ENCODE assay signal across 10 cellular contexts in the genomic region with DNA sequence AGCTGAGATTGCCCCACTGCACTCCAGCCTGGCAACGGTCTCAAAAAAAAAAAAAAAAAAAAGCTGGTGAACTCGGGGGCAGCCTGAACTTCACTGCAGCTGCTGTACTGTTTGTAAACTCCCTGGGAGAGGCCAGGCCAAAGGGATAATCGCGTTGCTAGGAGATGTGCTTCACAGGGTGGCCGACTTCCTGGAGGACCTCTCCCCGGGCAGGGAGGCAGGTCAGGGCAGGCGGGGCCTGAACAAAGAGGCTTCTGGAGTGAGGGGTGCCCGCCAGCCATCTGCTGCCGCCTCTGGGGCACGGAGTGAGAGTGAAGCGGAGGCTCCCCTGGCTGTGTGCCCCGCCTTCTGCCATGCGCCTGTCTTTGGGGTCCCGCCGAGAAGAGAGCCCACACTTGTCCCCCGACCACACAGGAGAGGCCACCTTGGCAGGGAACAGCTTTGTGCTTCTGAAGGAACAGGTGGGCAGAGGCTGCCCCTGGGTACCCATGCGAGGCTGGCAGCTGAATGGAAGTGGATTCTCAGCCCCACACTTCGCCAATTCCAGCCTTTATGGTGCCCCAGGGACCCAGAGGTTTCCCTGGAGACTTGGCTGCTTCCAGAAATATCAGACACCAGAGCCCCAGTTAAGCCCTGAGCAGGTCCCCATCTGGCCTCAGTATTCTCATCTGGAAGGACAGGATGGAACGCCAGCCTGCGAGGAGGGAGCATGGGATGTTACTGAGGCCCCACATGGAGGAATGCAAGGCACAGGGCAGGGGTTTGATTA. TPM values are rescaled to one million over a fixed set of nuclear protein-coding genes. Genes with fewer than 3 reads are reported as not detected.
A peak's percentile ranks its signal among the peaks of the same experiment; 100 is the strongest.
DNase-seq lines count a peak whose midpoint lies in the region; ATAC-seq, FAIRE-seq and TF ChIP-seq lines count a peak whose summit lies in the region.
"Had no signal": no experiment of that assay in that cellular context is flagged by ENCODE, and none has a peak within 500 bp of the region (broad histone marks: within the 10 kb centered on the region; RNA-seq: fewer than 3 reads in every experiment).

No MANE protein-coding gene starts in this region.

- no peak overlapping the region for H2BK20ac ChIP-seq in H1 (ENCODE audit: low read length)

- H3K27me3 Mint-ChIP-seq in neural crest cell (ENCODE audit: low read depth): no peaks in the 10 kb centered on the region
- no peaks in the 10 kb centered on the region for H3K27me3 Mint-ChIP-seq in stimulated activated naive CD8-positive, alpha-beta T cell treated with anti-CD3 and anti-CD28 coated beads, Interleukin-15, amount 100 ng/mL, for 72 hours
- H3K27me3 Mint-ChIP-seq in effector memory CD8-positive, alpha-beta T cell: no peaks in the 10 kb centered on the region
- H3K27me3 Mint-ChIP-seq: activated CD8-positive, alpha-beta T cell treated with anti-CD3 and anti-CD28 coated beads for 36 hours had no signal

- H4K5ac ChIP-seq in H1 (ENCODE audit: insufficient read length, low read depth, low read length): no peak overlapping the region

- POLR2A ChIA-PET in H1 (lab: Charles Lee; ENCODE audit: partially characterized antibody): interaction anchor here (1.1 to 1.5 kb wide), 3 partner anchors 23 to 48 kb away, joined by 3 to 4 read pairs (median 3); no protein-coding TSS in a partner anchor

- WGBS in H1 (ENCODE audit: extremely low coverage in 1 of 2, insufficient coverage in 1 of 2, insufficient read length in 1 of 2, insufficient replicate concordance in 2 of 2, low coverage in 1 of 2, low lambda C conversion rate in 2 of 2, missing lambda C conversion rate in 1 of 2), 2 experiments: 87% methylated on average over 18 of the region's 20 CpGs; no CpG with 5 or more reads in 1 of the 2 experiments

- 0 out of 4 replicates have a peak, but pooled peaks cover 0 to 2% of the 10 kb centered on the region in 2 experiments for H3K79me2 ChIP-seq in H1 (ENCODE audit: control insufficient read depth in 1 of 2, insufficient read depth in 2 of 2, low read length in 2 of 2)

- no peak for TF ChIP-seq RAD21 in H1 (IDR thresholded peaks at IDR 0.05 in 1 of 2, conservative IDR thresholded peaks at IDR 0.05 in 1 of 2; ENCODE audit: low read depth in 2 of 2, low read length in 2 of 2)

- no peak overlapping the region for H3K4me2 ChIP-seq in H1 (ENCODE audit: insufficient read depth in 1 of 2, low read depth in 2 of 2, low read length in 2 of 2)

- peaks cover 7 to 15% (median 13%) of the 10 kb centered on the region in 4 experiments for H3K36me3 ChIP-seq in H1 (ENCODE audit: control insufficient read depth in 2 of 4, insufficient read depth in 4 of 4, low read length in 3 of 4)

- H3K18ac ChIP-seq in H1 (ENCODE audit: extremely low read depth, low read length): no peak overlapping the region

- H3K36me3 Mint-ChIP-seq in neural crest cell (ENCODE audit: low read depth): peaks cover 5% of the 10 kb centered on the region
- peaks cover 22% of the 10 kb centered on the region for H3K36me3 Mint-ChIP-seq in effector memory CD8-positive, alpha-beta T cell (ENCODE audit: insufficient read depth)

- peak overlapping the region; percentile 95 for H3K27ac Mint-ChIP-seq in neural crest cell (ENCODE audit: unreplicated experiment)
- no peak overlapping the region for H3K27ac Mint-ChIP-seq in stimulated activated naive CD8-positive, alpha-beta T cell treated with anti-CD3 and anti-CD28 coated beads, Interleukin-15, amount 100 ng/mL, for 72 hours
- peak overlapping the region in 1 of 2 donors; percentile 86 for H3K27ac Mint-ChIP-seq in effector memory CD8-positive, alpha-beta T cell
- H3K27ac Mint-ChIP-seq: activated CD8-positive, alpha-beta T cell treated with anti-CD3 and anti-CD28 coated beads for 36 hours had no signal

- no peak for TF ChIP-seq CTCF in H1 (IDR thresholded peaks at IDR 0.05; ENCODE audit: control extremely low read depth in 1 of 3, insufficient read depth in 1 of 3, low read depth in 1 of 3, low read length in 3 of 3)
- no peak for TF ChIP-seq CTCF in neural crest cell (conservative IDR thresholded peaks at IDR 0.05)

- no peak overlapping the region for H2BK120ac ChIP-seq in H1 (replicated peaks; ENCODE audit: low read depth, low read length)

- peak overlapping the region; percentile 58; the same call in 1 of the 2 replicates for H3K27ac ChIP-seq in H1 (ENCODE audit: low read depth, low read length)

- no peak for TF ChIP-seq POLR2A in H1 (IDR thresholded peaks at IDR 0.05; ENCODE audit: control extremely low read depth in 1 of 2, low read depth in 2 of 2, low read length in 2 of 2)

- no peak for ATAC-seq in GM18517 (IDR thresholded peaks at IDR 0.05; ENCODE audit: unreplicated experiment)
- no peak for ATAC-seq in stimulated activated naive CD8-positive, alpha-beta T cell treated with anti-CD3 and anti-CD28 coated beads, Interleukin-15, amount 100 ng/mL, for 72 hours
- ATAC-seq in effector memory CD8-positive, alpha-beta T cell (replicated peaks): no peak
- ATAC-seq: activated CD8-positive, alpha-beta T cell treated with anti-CD3 and anti-CD28 coated beads for 36 hours had no signal

- H3K27me3 ChIP-seq in H1 (replicated peaks in 1 of 4; ENCODE audit: control insufficient read depth in 3 of 4, extremely low read depth in 1 of 4, insufficient read depth in 3 of 4, low read length in 3 of 4): no peaks in the 10 kb centered on the region
- H3K27me3 ChIP-seq: thyroid gland had no signal

- H3K23me2 ChIP-seq in H1 (ENCODE audit: low read depth, low read length): no peaks in the 10 kb centered on the region

- peaks cover 6% of the 10 kb centered on the region for H3K79me1 ChIP-seq in H1 (ENCODE audit: low read depth, low read length)

- CTCF ChIA-PET in H1 (lab: Charles Lee; ENCODE audit: partially characterized antibody): interaction anchor here (0.6 to 1.6 kb wide), 6 partner anchors 11 to 1784 kb away, joined by 3 to 5 read pairs (median 4); no protein-coding TSS in a partner anchor

- H3K9ac ChIP-seq in H1 (replicated peaks in 1 of 4; ENCODE audit: extremely low read depth in 1 of 4, low read depth in 3 of 4, low read length in 3 of 4): no peak overlapping the region

- H3K9me3 Mint-ChIP-seq in neural crest cell: no peaks in the 10 kb centered on the region
- no peaks in the 10 kb centered on the region for H3K9me3 Mint-ChIP-seq in stimulated activated naive CD8-positive, alpha-beta T cell treated with anti-CD3 and anti-CD28 coated beads, Interleukin-15, amount 100 ng/mL, for 72 hours
- no peaks in the 10 kb centered on the region for H3K9me3 Mint-ChIP-seq in effector memory CD8-positive, alpha-beta T cell
- H3K9me3 Mint-ChIP-seq: activated CD8-positive, alpha-beta T cell treated with anti-CD3 and anti-CD28 coated beads for 36 hours had no signal

- no peak overlapping the region for H2BK5ac ChIP-seq in H1 (ENCODE audit: low read depth, low read length)

- no peak overlapping the region for H4K91ac ChIP-seq in H1 (replicated peaks; ENCODE audit: insufficient read length, low read length)

- H4K20me1 ChIP-seq in H1 (replicated peaks in 1 of 2; ENCODE audit: control insufficient read depth in 1 of 2, insufficient read depth in 2 of 2, low read length in 2 of 2): peaks cover 0 to 10% of the 10 kb centered on the region in 2 experiments

- H2AK5ac ChIP-seq in H1 (ENCODE audit: low read depth, low read length): no peak overlapping the region

- H3K4me3 Mint-ChIP-seq in neural crest cell: peak overlapping the region; percentile 41
- H3K4me3 Mint-ChIP-seq in stimulated activated naive CD8-positive, alpha-beta T cell treated with anti-CD3 and anti-CD28 coated beads, Interleukin-15, amount 100 ng/mL, for 72 hours: no peak overlapping the region
- no peak overlapping the region for H3K4me3 Mint-ChIP-seq in effector memory CD8-positive, alpha-beta T cell
- H3K4me3 Mint-ChIP-seq: activated CD8-positive, alpha-beta T cell treated with anti-CD3 and anti-CD28 coated beads for 36 hours had no signal

- no peak overlapping the region for H3K14ac ChIP-seq in H1 (ENCODE audit: insufficient read length)

- TF ChIP-seq EP300 in H1 (IDR thresholded peaks at IDR 0.05; ENCODE audit: borderline replicate concordance in 1 of 2, low read depth in 2 of 2, low read length in 2 of 2): no peak

- FAIRE-seq in H1 (lab: Jason Lieb, UNC): no peak

- H3K4ac ChIP-seq in H1 (replicated peaks; ENCODE audit: insufficient read length, low read depth, low read length): no peak overlapping the region

- H3K9me3 ChIP-seq in H1 (ENCODE audit: insufficient read depth in 2 of 2, low read depth in 1 of 2, low read length in 1 of 2): no peaks in the 10 kb centered on the region
- H3K9me3 ChIP-seq: thyroid gland had no signal

- H3K4me1 Mint-ChIP-seq in neural crest cell: peaks cover 47% of the 10 kb centered on the region
- H3K4me1 Mint-ChIP-seq in stimulated activated naive CD8-positive, alpha-beta T cell treated with anti-CD3 and anti-CD28 coated beads, Interleukin-15, amount 100 ng/mL, for 72 hours: no peaks in the 10 kb centered on the region
- peaks cover 2 to 8% of the 10 kb centered on the region in 2 donors for H3K4me1 Mint-ChIP-seq in effector memory CD8-positive, alpha-beta T cell (ENCODE audit: low read depth in 2 of 2)

- no peak overlapping the region for H3K23ac ChIP-seq in H1 (ENCODE audit: insufficient read length)

- no peak overlapping the region for H2BK15ac ChIP-seq in H1 (ENCODE audit: low read length)

- H3K4me3 ChIP-seq in H1 (ENCODE audit: extremely low read depth in 1 of 4, insufficient read depth in 2 of 4, low read depth in 3 of 4, low read length in 4 of 4): no peak overlapping the region
- H3K4me3 ChIP-seq: thyroid gland had no signal

- peak; percentile 93 for DNase-seq in COR-L47 (lab: John Stamatoyannopoulos, UW)
- peak; percentile 60 for DNase-seq in NCI-H2227 (lab: John Stamatoyannopoulos, UW; ENCODE audit: unreplicated experiment)
- no peak for DNase-seq in H1 (ENCODE audit: low read depth in 1 of 2, low spot score in 2 of 2)
- peak; percentile 70 for DNase-seq in neural crest cell (ENCODE audit: low read depth, low spot score)
- DNase-seq in AG08395 (ENCODE audit: low spot score): no peak
- DNase-seq in stimulated activated naive CD8-positive, alpha-beta T cell treated with anti-CD3 and anti-CD28 coated beads, Interleukin-15, amount 100 ng/mL, for 72 hours: no peak
- no peak for DNase-seq in effector memory CD8-positive, alpha-beta T cell
- DNase-seq: activated CD8-positive, alpha-beta T cell treated with anti-CD3 and anti-CD28 coated beads for 36 hours had no signal

- no peak overlapping the region for H2BK12ac ChIP-seq in H1 (ENCODE audit: low read depth, low read length)

- H3K56ac ChIP-seq in H1 (replicated peaks; ENCODE audit: insufficient read length, low read depth, low read length): no peak overlapping the region

- no peak overlapping the region for H2AFZ ChIP-seq in H1 (ENCODE audit: low read length)

- H3K4me1 ChIP-seq in H1 (replicated peaks in 1 of 4; ENCODE audit: control insufficient read depth in 3 of 4, insufficient read depth in 4 of 4, low read length in 3 of 4): peaks cover 0 to 9% (median 0%) of the 10 kb centered on the region in 4 experiments; a peak in 4 of 7 replicates

- H4K8ac ChIP-seq in H1 (ENCODE audit: extremely low read depth, insufficient read depth, low read length): no peak overlapping the region

RNA-seq across cellular contexts. Expression of gene TMEM184B, which starts 29.6 kb away (rescaled TPM):
- total RNA-seq in H1 (2021; fragmentation: NEBNext Ultra II Directional; extraction: Animal tissue kit (Norgen Biotek cat#: 25700)): 79.9 and 81.0 TPM in 2 replicates
- 41.6 and 70.6 TPM in 2 replicates for polyA plus RNA-seq in H1 (2011; rRNA removed)
- 29.5 TPM for polyA plus RNA-seq in H1 (2011; cell fraction: cytosol; rRNA removed)
- polyA plus RNA-seq in H1 (2011; cell fraction: nucleus; rRNA removed): 55.9 TPM
- polyA plus RNA-seq in H1 (2012, experiment 1 of 2): 34.1 to 60.3 TPM (median 56.8 TPM) in 4 replicates
- polyA plus RNA-seq in H1 (2012, experiment 2 of 2): 49.3 TPM
- polyA plus RNA-seq in H1 (2013, experiment 1 of 2): 57.6 TPM
- polyA plus RNA-seq in H1 (2013, experiment 2 of 2): 64.6 TPM
- polyA minus RNA-seq in H1 (2011; rRNA and poly(A)+ RNA removed): 31.7 and 53.2 TPM in 2 replicates
- polyA minus RNA-seq in H1 (2011; cell fraction: cytosol; rRNA and poly(A)+ RNA removed): 60.0 TPM
- 32.2 TPM for polyA minus RNA-seq in H1 (2011; cell fraction: nucleus; rRNA and poly(A)+ RNA removed)
- 58.3 and 60.3 TPM in 2 replicates for total RNA-seq in neural crest cell

RNA-seq across cellular contexts. Expression of gene MAFF, which starts 41.4 kb away (rescaled TPM):
- 6.2 and 6.3 TPM in 2 replicates for total RNA-seq in H1 (2021; fragmentation: NEBNext Ultra II Directional; extraction: Animal tissue kit (Norgen Biotek cat#: 25700))
- polyA plus RNA-seq in H1 (2011; rRNA removed): 1.5 and 2.4 TPM in 2 replicates
- polyA plus RNA-seq in H1 (2011; cell fraction: cytosol; rRNA removed): 2.9 TPM
- polyA plus RNA-seq in H1 (2011; cell fraction: nucleus; rRNA removed): 2.1 TPM
- polyA plus RNA-seq in H1 (2012, experiment 1 of 2): 3.3 to 4.4 TPM (median 4.0 TPM) in 4 replicates
- polyA plus RNA-seq in H1 (2012, experiment 2 of 2): 4.4 TPM
- 4.0 TPM for polyA plus RNA-seq in H1 (2013, experiment 1 of 2)
- polyA plus RNA-seq in H1 (2013, experiment 2 of 2): 4.0 TPM
- 1.0 and 1.3 TPM in 2 replicates for polyA minus RNA-seq in H1 (2011; rRNA and poly(A)+ RNA removed)
- polyA minus RNA-seq in H1 (2011; cell fraction: cytosol; rRNA and poly(A)+ RNA removed): 3.1 TPM
- 4.4 TPM for polyA minus RNA-seq in H1 (2011; cell fraction: nucleus; rRNA and poly(A)+ RNA removed)
- 3.9 and 5.4 TPM in 2 replicates for total RNA-seq in neural crest cell

Comparison
In these comparisons a context has a peak if more than half of its experiments do, and no peak if none do; other contexts are left out.
1. DNase-seq: peak in COR-L47 (single experiment), NCI-H2227 (single experiment) and neural crest cell (single experiment); none in H1 (0 of 2), AG08395 (single experiment), stimulated activated naive CD8-positive, alpha-beta T cell treated with anti-CD3 and anti-CD28 coated beads, Interleukin-15, amount 100 ng/mL, for 72 hours (0 of 2) and effector memory CD8-positive, alpha-beta T cell (0 of 3).